ENCODE assay signal across 1 cellular context in the genomic region with DNA sequence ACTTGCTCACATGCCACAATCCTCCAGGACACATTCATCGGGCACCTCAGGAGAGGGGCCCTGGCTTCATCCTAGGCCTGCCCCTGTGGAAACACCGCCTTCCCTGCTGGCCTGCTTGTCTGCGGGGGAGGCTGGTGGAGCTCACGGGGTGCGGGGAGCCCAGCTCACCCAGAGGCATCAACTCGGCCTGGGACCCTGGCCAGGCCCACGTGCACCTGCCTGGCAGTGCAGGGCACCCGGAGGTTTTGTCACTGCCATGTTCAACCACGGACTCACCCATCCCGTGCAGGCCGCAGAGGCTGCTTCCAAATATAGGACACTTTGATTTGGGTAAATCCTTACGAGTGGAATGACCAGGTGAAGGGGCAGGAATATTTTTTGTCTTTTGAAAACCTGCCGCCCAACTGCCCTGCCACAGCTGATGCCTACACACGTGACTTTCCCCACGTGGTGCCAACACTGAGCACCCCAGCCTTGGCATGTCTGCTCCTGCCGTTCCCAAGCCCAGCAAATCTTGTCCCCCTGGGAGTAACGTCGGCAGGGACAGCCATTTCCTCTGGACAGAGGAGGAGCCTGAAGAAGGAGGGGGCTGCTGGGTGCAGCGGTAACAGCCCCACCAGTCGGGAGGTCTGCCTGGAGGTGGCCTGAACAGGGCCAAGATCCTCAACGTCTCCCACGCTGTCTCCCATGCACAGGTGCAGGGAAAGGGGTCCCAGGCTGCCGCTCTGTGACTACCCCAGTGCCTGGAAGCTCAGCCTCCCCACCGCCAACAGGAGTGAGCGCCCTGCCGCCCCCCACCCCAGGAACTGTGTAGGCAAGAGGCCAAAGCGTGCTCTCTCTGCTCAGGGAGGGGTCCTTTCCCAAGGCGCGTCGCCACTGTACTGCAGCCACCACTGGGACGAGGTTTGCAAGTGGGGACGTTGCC.
TF ChIP-seq lines count a peak whose summit lies in the region.

No MANE protein-coding gene starts in this region.

TF ChIP-seq in SK-N-SH, 30 proteins besides CTCF, POLR2A, EP300 and RAD21 (continued from another document):
- TF ChIP-seq FOSL2 (IDR thresholded peaks at IDR 0.05; ENCODE audit: borderline replicate concordance, low read depth) (no peak), MXI1 (IDR thresholded peaks at IDR 0.05; ENCODE audit: low read depth, low read length) (no peak)
